Comparison of ENCODE assay signal across 15 cellular contexts in the genomic region with DNA sequence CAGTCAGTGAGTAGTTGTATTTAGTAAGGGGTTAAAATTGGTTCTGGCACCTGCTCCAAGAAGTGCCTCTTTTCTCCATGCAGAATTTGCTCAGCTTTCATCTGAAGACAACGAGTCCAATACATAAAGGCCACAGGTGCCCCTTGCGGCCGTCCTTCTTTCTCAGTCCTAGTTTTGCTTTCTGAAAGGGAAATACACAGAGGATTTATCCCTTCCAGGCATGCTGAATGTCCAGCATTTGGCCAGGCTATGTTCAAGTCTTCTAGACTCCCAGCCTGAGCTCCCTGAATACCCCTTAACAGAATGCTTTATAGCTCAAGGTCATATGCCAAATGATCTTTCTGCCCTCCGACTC.
DNase-seq lines count a peak whose midpoint lies in the region; TF ChIP-seq lines count a peak whose summit lies in the region.
"Had no signal": no experiment of that assay in that cellular context is flagged by ENCODE, and none has a peak within 500 bp of the region (broad histone marks: within the 10 kb centered on the region; RNA-seq: fewer than 3 reads in every experiment).

No MANE protein-coding gene starts in this region.

- H3K9me3 ChIP-seq in left ventricle myocardium inferior (replicated peaks) = no peaks in the 10 kb centered on the region
- H3K9me3 ChIP-seq in right atrium auricular region = no peaks in the 10 kb centered on the region
- no peaks in the 10 kb centered on the region for H3K9me3 ChIP-seq in tibial artery
- H3K9me3 ChIP-seq: BLaER1 treated with 17β-estradiol and CSF1 and Interleukin-3, amounts not matched to agents 10 nM and 100 nM had no signal

- POLR2A ChIA-PET in activated CD4-positive, alpha-beta T cell treated with anti-CD3 and anti-CD28 coated beads, Interleukin-2, amount 10 ng/mL, durations not matched to agents 7 days and 5 days (lab: Charles Lee) = no interaction called here

- peaks cover 85% of the 10 kb centered on the region for H3K4me1 ChIP-seq in left ventricle myocardium inferior
- peaks cover 0 to 50% of the 10 kb centered on the region in 2 donors for H3K4me1 ChIP-seq in right atrium auricular region
- peaks cover 0 to 96% (median 43%) of the 10 kb centered on the region in 4 donors for H3K4me1 ChIP-seq in tibial artery
- H3K4me1 ChIP-seq: BLaER1 treated with 17β-estradiol and CSF1 and Interleukin-3, amounts not matched to agents 10 nM and 100 nM had no signal

- peaks cover 60% of the 10 kb centered on the region for H3K4me1 Mint-ChIP-seq in nephron progenitor cell
- H3K4me1 Mint-ChIP-seq in activated CD4-positive, alpha-beta T cell treated with anti-CD3 and anti-CD28 coated beads, Interleukin-2, amount 10 ng/mL, durations not matched to agents 7 days and 5 days = no peaks in the 10 kb centered on the region
- H3K4me1 Mint-ChIP-seq: B cell had no signal

- H3K27me3 ChIP-seq in left ventricle myocardium inferior (ENCODE audit: low read depth) (no peaks in the 10 kb centered on the region), right atrium auricular region (no peaks in the 10 kb centered on the region), tibial artery (no peaks in the 10 kb centered on the region)
- H3K27me3 ChIP-seq: BLaER1 treated with 17β-estradiol and CSF1 and Interleukin-3, amounts not matched to agents 10 nM and 100 nM had no signal

- no peak overlapping the region for H3K4me3 Mint-ChIP-seq in nephron progenitor cell
- H3K4me3 Mint-ChIP-seq in activated CD4-positive, alpha-beta T cell treated with anti-CD3 and anti-CD28 coated beads, Interleukin-2, amount 10 ng/mL, durations not matched to agents 7 days and 5 days = no peak overlapping the region
- H3K4me3 Mint-ChIP-seq: B cell; CD8-positive, alpha-beta T cell; HFFc6 had no signal

- H3K27me3 Mint-ChIP-seq in nephron progenitor cell (ENCODE audit: low read depth, poor library complexity) = peaks cover 57% of the 10 kb centered on the region
- H3K27me3 Mint-ChIP-seq in activated CD4-positive, alpha-beta T cell treated with anti-CD3 and anti-CD28 coated beads, Interleukin-2, amount 10 ng/mL, durations not matched to agents 7 days and 5 days = peaks cover 10% of the 10 kb centered on the region

- H3K36me3 ChIP-seq in left ventricle myocardium inferior (no peaks in the 10 kb centered on the region), right atrium auricular region (no peaks in the 10 kb centered on the region), tibial artery (no peaks in the 10 kb centered on the region)
- H3K36me3 ChIP-seq: BLaER1 treated with 17β-estradiol and CSF1 and Interleukin-3, amounts not matched to agents 10 nM and 100 nM had no signal

- H3K27ac ChIP-seq in left ventricle myocardium inferior (replicated peaks) (peak overlapping the region; percentile 45), right atrium auricular region (no peak overlapping the region), tibial artery (peak overlapping the region; percentile 14 to 81)
- H3K27ac ChIP-seq: BLaER1 treated with 17β-estradiol and CSF1 and Interleukin-3, amounts not matched to agents 10 nM and 100 nM had no signal

- H3K36me3 Mint-ChIP-seq in nephron progenitor cell (ENCODE audit: low read depth) = no peaks in the 10 kb centered on the region
- no peaks in the 10 kb centered on the region for H3K36me3 Mint-ChIP-seq in activated CD4-positive, alpha-beta T cell treated with anti-CD3 and anti-CD28 coated beads, Interleukin-2, amount 10 ng/mL, durations not matched to agents 7 days and 5 days (ENCODE audit: low read depth)
- H3K36me3 Mint-ChIP-seq: CD8-positive, alpha-beta T cell had no signal

- H3K27ac Mint-ChIP-seq in nephron progenitor cell = no peak overlapping the region
- H3K27ac Mint-ChIP-seq in activated CD4-positive, alpha-beta T cell treated with anti-CD3 and anti-CD28 coated beads, Interleukin-2, amount 10 ng/mL, durations not matched to agents 7 days and 5 days = no peak overlapping the region
- H3K27ac Mint-ChIP-seq: B cell; CD8-positive, alpha-beta T cell; HFFc6 had no signal

- H3K9me3 Mint-ChIP-seq in nephron progenitor cell = no peaks in the 10 kb centered on the region
- H3K9me3 Mint-ChIP-seq in activated CD4-positive, alpha-beta T cell treated with anti-CD3 and anti-CD28 coated beads, Interleukin-2, amount 10 ng/mL, durations not matched to agents 7 days and 5 days = no peaks in the 10 kb centered on the region
- H3K9me3 Mint-ChIP-seq: CD8-positive, alpha-beta T cell; HFFc6 had no signal

- H3K4me3 ChIP-seq in left ventricle myocardium inferior = no peak overlapping the region
- H3K4me3 ChIP-seq in right atrium auricular region = no peak overlapping the region
- no peak overlapping the region for H3K4me3 ChIP-seq in tibial artery
- H3K4me3 ChIP-seq: BLaER1 treated with 17β-estradiol and CSF1 and Interleukin-3, amounts not matched to agents 10 nM and 100 nM; GM12878 had no signal

- CTCF ChIA-PET in activated CD4-positive, alpha-beta T cell treated with anti-CD3 and anti-CD28 coated beads, Interleukin-2, amount 10 ng/mL, durations not matched to agents 7 days and 5 days (lab: Charles Lee) = interaction anchor here (0.6 kb wide), 1 partner anchor 727 kb away, joined by 4 read pairs; no protein-coding TSS in a partner anchor

- DNase-seq in left ventricle myocardium inferior (no peak), right atrium auricular region (ENCODE audit: low spot score) (no peak), nephron progenitor cell (peak; percentile 12), tibial artery (no peak)
- no peak for DNase-seq in activated CD4-positive, alpha-beta T cell treated with anti-CD3 and anti-CD28 coated beads, Interleukin-2, amount 10 ng/mL, durations not matched to agents 7 days and 5 days
- no peak for DNase-seq in activated naive CD4-positive, alpha-beta T cell (lab: John Stamatoyannopoulos, UW)
- DNase-seq: Calu3; CD8-positive, alpha-beta T cell; DMS79 treated with DMSO at 0.1 percent for 48 hours; GOT3; H7; HFFc6 had no signal

- no peak for TF ChIP-seq CTCF in left ventricle myocardium inferior (IDR thresholded peaks at IDR 0.05; ENCODE audit: borderline replicate concordance)
- no peak for TF ChIP-seq CTCF in right atrium auricular region (IDR thresholded peaks at IDR 0.05)
- no peak for TF ChIP-seq CTCF in nephron progenitor cell (IDR thresholded peaks at IDR 0.05)
- TF ChIP-seq CTCF in tibial artery (IDR thresholded peaks at IDR 0.05) = no peak

- intact Hi-C loops in left ventricle myocardium inferior (cut with micrococcal nuclease) (no loop called here), tibial artery (cut with DNase I; ENCODE audit: low total_unique reads) (loop anchor here (5.0 kb wide), 1 partner anchor 733 kb away; no protein-coding TSS in a partner anchor)

Comparison
In these comparisons a context has a peak if more than half of its experiments do, and no peak if none do; other contexts are left out.
1. H3K27ac ChIP-seq: peak in left ventricle myocardium inferior (single experiment) and tibial artery (2 of 2); none in right atrium auricular region (0 of 2).